In the genomic region with DNA sequence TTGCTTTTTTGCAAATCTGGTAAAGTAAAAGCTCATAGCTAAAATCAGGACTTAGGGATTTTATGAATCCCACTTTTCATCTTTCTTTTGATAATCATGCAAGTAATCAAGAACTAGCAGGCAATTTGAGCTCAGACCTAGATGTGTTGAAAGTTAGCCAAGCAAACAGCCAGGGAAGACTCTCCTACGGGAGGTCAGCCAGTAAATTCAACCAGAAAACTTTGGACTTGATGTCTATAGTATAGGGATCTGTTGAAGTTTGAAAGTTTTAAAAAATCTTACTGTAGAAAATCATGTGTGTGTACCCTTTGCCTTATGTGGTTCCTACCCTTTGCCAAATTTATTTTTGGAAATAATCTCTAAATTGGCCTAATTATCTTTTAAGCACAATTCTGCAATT, we compare ENCODE assay signal across 18 cellular contexts.
DNase-seq lines count a peak whose midpoint lies in the region; ATAC-seq, FAIRE-seq and TF ChIP-seq lines count a peak whose summit lies in the region.
"Had no signal": no experiment of that assay in that cellular context is flagged by ENCODE, and none has a peak within 500 bp of the region (broad histone marks: within the 10 kb centered on the region; RNA-seq: fewer than 3 reads in every experiment).

No MANE protein-coding gene starts in this region.

- H3K27me3 Mint-ChIP-seq in mesothelial cell of epicardium (ENCODE audit: low read depth) = no peaks in the 10 kb centered on the region
- H3K27me3 Mint-ChIP-seq: B cell; CD4-positive, alpha-beta T cell had no signal

- ATAC-seq in right lobe of liver (peak; percentile 31 to 89 (median 83)), HepG2 (no peak)
- ATAC-seq: HCT116 had no signal

- H3K27me3 ChIP-seq in right lobe of liver (no peaks in the 10 kb centered on the region), HepG2 (ENCODE audit: control insufficient read depth in 1 of 2, insufficient read depth in 2 of 2, low read length in 2 of 2) (no peaks in the 10 kb centered on the region), sigmoid colon (no peaks in the 10 kb centered on the region)

- 14% methylated on average over 1 of the region's 1 CpG for WGBS in right lobe of liver (ENCODE audit: insufficient coverage, low coverage, low lambda C conversion rate, missing lambda C conversion rate)
- WGBS in HepG2 (ENCODE audit: low lambda C conversion rate) = 12% methylated on average over 1 of the region's 1 CpG
- WGBS in sigmoid colon, 2 donors = 77 to 85% methylated on average over 1 of the region's 1 CpG

- H3K36me3 ChIP-seq in right lobe of liver (no peaks in the 10 kb centered on the region), HepG2 (replicated peaks in 1 of 2; ENCODE audit: control insufficient read depth in 1 of 2, insufficient read depth in 2 of 2, low read length in 2 of 2) (no peaks in the 10 kb centered on the region), sigmoid colon (no peaks in the 10 kb centered on the region)

- intact Hi-C loops in right lobe of liver (cut with DNase I) (no loop called here), HepG2 (cut with micrococcal nuclease; ENCODE audit: unreplicated experiment) (no loop called here), sigmoid colon (cut with DNase I) (no loop called here)

- H3K4me2 ChIP-seq in HepG2 (ENCODE audit: low read depth, low read length) = no peak overlapping the region

- peaks cover 2% of the 10 kb centered on the region for H3K36me3 Mint-ChIP-seq in mesothelial cell of epicardium

- BruUV-seq in HepG2 (replicated peaks; lab: Mats Ljungman, UMichigan) = no TSS peak

- no peak overlapping the region for H3K9ac ChIP-seq in HepG2 (ENCODE audit: insufficient read depth, low read depth, low read length)
- H3K9ac ChIP-seq: GM23248 had no signal

- H3K4me3 Mint-ChIP-seq in mesothelial cell of epicardium = no peak overlapping the region
- H3K4me3 Mint-ChIP-seq: B cell; CD4-positive, alpha-beta T cell had no signal

- TF ChIP-seq EP300 in HepG2 (IDR thresholded peaks at IDR 0.05; ENCODE audit: low read depth in 2 of 2, low read length in 2 of 2) (no peak), HepG2 (CRISPR knock-in tag; IDR thresholded peaks at IDR 0.05; ENCODE audit: borderline replicate concordance) (no peak), sigmoid colon (IDR thresholded peaks at IDR 0.05) (no peak)

- CTCF ChIA-PET in HepG2 (lab: Yijun Ruan, JAX; ENCODE audit: low intra/inter-chr PET ratio, low total read pairs) = no interaction called here

- TF ChIP-seq CTCF in right lobe of liver (IDR thresholded peaks at IDR 0.05) (no peak), HepG2 (CRISPR knock-in tag; IDR thresholded peaks at IDR 0.05) (no peak), mesothelial cell of epicardium (IDR thresholded peaks at IDR 0.05; ENCODE audit: unreplicated experiment) (no peak), sigmoid colon (IDR thresholded peaks at IDR 0.05) (no peak)

- in situ Hi-C loops in HepG2 (cut with HindIII; ENCODE audit: extremely low pct_ligation_motif_present, low pct_unique_long_range_greater_than_20kb) = no loop called here
- in situ Hi-C loops in KBM-7 (cut with MboI; ENCODE audit: low pct_unique_long_range_greater_than_20kb, low sequenced_read_pairs) = no loop called here

- no peak for FAIRE-seq in HepG2 (lab: Jason Lieb, UNC)
- FAIRE-seq: H54 had no signal

- no peak for TF ChIP-seq RAD21 in HepG2 (CRISPR knock-in tag; IDR thresholded peaks at IDR 0.05)

- no peaks in the 10 kb centered on the region for H4K20me1 ChIP-seq in HepG2 (ENCODE audit: insufficient read depth, low read length)

- H3K4me1 Mint-ChIP-seq in mesothelial cell of epicardium = peaks cover 36% of the 10 kb centered on the region
- H3K4me1 Mint-ChIP-seq: B cell had no signal

- POLR2A ChIA-PET in HepG2 (lab: Yijun Ruan, JAX) = no interaction called here

- H3K27ac Mint-ChIP-seq in mesothelial cell of epicardium = peak overlapping the region; percentile 76
- H3K27ac Mint-ChIP-seq: B cell; CD4-positive, alpha-beta T cell had no signal

- H3K9me3 Mint-ChIP-seq in mesothelial cell of epicardium = no peaks in the 10 kb centered on the region
- H3K9me3 Mint-ChIP-seq: CD4-positive, alpha-beta T cell had no signal

- H3K4me3 ChIP-seq in right lobe of liver = no peak overlapping the region
- H3K4me3 ChIP-seq in HepG2 (replicated peaks in 1 of 3; ENCODE audit: insufficient read depth in 1 of 3, low read depth in 2 of 3, low read length in 3 of 3) = no peak overlapping the region
- no peak overlapping the region for H3K4me3 ChIP-seq in sigmoid colon
- H3K4me3 ChIP-seq: GM23248 had no signal

- DNase-seq in right lobe of liver = no peak
- no peak for DNase-seq in HepG2 (ENCODE audit: low spot score)
- DNase-seq in mesothelial cell of epicardium (ENCODE audit: low spot score in 2 of 2, unreplicated experiment in 2 of 2) = no peak
- no peak for DNase-seq in sigmoid colon
- DNase-seq in COR-L47 (lab: John Stamatoyannopoulos, UW) = no peak
- no peak for DNase-seq in KBM-7
- no peak for DNase-seq in hippocampal formation (lab: John Stamatoyannopoulos, UW)
- DNase-seq: 8988T; C1 segment of cervical spinal cord; CD4-positive, alpha-beta T cell; DMS153; DND-41; GF-D8; GM23248; IMR-90 had no signal

- TF ChIP-seq POLR2A in right lobe of liver (IDR thresholded peaks at IDR 0.05) = no peak
- TF ChIP-seq POLR2A in HepG2 (IDR thresholded peaks at IDR 0.05; ENCODE audit: insufficient read depth in 1 of 2, low read depth in 2 of 2, low read length in 2 of 2) = no peak
- no peak for TF ChIP-seq POLR2A in sigmoid colon (IDR thresholded peaks at IDR 0.05)

- no peaks in the 10 kb centered on the region for H3K9me3 ChIP-seq in right lobe of liver
- H3K9me3 ChIP-seq in HepG2 (ENCODE audit: low read length) = no peaks in the 10 kb centered on the region
- no peaks in the 10 kb centered on the region for H3K9me3 ChIP-seq in sigmoid colon

- H3K27ac ChIP-seq in right lobe of liver (peak overlapping the region in 2 of 3 donors; percentile 33 to 37), HepG2 (ENCODE audit: extremely low read length, insufficient read depth, low read length) (no peak overlapping the region), sigmoid colon (peak overlapping the region in 3 of 4 donors; percentile 47 to 64 (median 51))
- H3K27ac ChIP-seq: GM23248 had no signal

- peaks cover 0 to 22% (median 7%) of the 10 kb centered on the region in 4 donors for H3K4me1 ChIP-seq in right lobe of liver
- H3K4me1 ChIP-seq in HepG2 (ENCODE audit: insufficient read depth, low read length) = peaks cover 6% of the 10 kb centered on the region
- peaks cover 0 to 31% (median 21%) of the 10 kb centered on the region in 4 donors for H3K4me1 ChIP-seq in sigmoid colon

- H3K79me2 ChIP-seq in HepG2 (ENCODE audit: insufficient read depth, low read length) = no peaks in the 10 kb centered on the region

- H2AFZ ChIP-seq in HepG2 (ENCODE audit: low read length) = no peak overlapping the region
- H2AFZ ChIP-seq: GM23248 had no signal

TF ChIP-seq in HepG2, 621 proteins besides CTCF, POLR2A, EP300 and RAD21 (continues in another document):
- TF ChIP-seq BCL6 (CRISPR knock-in tag; IDR thresholded peaks at IDR 0.05) = no peak
- no peak for TF ChIP-seq ZNF879 (CRISPR knock-in tag; IDR thresholded peaks at IDR 0.05)
- TF ChIP-seq TEAD2 (CRISPR knock-in tag; IDR thresholded peaks at IDR 0.05) = no peak
- TF ChIP-seq FOXA1 (IDR thresholded peaks at IDR 0.05) = no peak
- no peak for TF ChIP-seq FOXA1 (CRISPR knock-in tag; IDR thresholded peaks at IDR 0.05)
- TF ChIP-seq, protein P1, sequence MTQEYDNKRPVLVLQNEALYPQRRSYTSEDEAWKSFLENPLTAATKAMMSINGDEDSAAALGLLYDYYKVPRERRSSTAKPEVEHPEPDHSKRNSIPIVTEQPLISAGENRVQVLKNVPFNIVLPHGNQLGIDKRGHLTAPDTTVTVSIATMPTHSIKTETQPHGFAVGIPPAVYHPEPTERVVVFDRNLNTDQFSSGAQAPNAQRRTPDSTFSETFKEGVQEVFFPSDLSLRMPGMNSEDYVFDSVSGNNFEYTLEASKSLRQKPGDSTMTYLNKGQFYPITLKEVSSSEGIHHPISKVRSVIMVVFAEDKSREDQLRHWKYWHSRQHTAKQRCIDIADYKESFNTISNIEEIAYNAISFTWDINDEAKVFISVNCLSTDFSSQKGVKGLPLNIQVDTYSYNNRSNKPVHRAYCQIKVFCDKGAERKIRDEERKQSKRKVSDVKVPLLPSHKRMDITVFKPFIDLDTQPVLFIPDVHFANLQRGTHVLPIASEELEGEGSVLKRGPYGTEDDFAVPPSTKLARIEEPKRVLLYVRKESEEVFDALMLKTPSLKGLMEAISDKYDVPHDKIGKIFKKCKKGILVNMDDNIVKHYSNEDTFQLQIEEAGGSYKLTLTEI (CRISPR knock-in tag; conservative IDR thresholded peaks at IDR 0.05) = no peak
- no peak for TF ChIP-seq BATF2 (CRISPR knock-in tag; IDR thresholded peaks at IDR 0.05)
- TF ChIP-seq ZKSCAN1 (IDR thresholded peaks at IDR 0.05; ENCODE audit: low read length) = no peak
- no peak for TF ChIP-seq HOXA3 (CRISPR knock-in tag; IDR thresholded peaks at IDR 0.05)
- no peak for TF ChIP-seq KLF11 (CRISPR knock-in tag; IDR thresholded peaks at IDR 0.05)
